ENCODE assay signal across 19 cellular contexts in the genomic region with DNA sequence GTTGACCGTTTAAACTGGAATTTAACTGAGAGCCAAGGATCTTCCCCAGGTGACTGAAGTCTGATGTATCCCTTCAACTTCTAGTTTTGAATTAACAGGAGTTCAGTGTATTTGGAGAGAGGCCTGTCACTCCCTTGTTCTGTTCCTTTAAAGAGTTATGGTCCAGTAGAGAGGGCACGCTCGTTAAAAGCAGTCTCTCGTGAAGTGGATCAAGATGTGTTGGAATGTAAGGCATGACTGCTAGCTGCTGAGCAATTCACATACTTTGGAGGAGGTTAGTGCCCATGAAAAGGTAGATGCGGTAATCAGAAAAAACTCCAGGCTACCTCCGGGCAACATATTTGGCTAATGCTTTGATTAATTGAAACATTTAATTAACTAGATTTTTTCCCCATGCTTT.
"Had no signal": no experiment of that assay in that cellular context is flagged by ENCODE, and none has a peak within 500 bp of the region (broad histone marks: within the 10 kb centered on the region; RNA-seq: fewer than 3 reads in every experiment).

No MANE protein-coding gene starts in this region.

- ATAC-seq: activated CD8-positive, alpha-beta memory T cell treated with anti-CD3 and anti-CD28 coated beads, Interleukin-2, amount 10 ng/mL, durations not matched to agents 7 days and 5 days; heart left ventricle; left lobe of liver; psoas muscle had no signal

- H3K27ac Mint-ChIP-seq: activated CD8-positive, alpha-beta memory T cell treated with anti-CD3 and anti-CD28 coated beads, Interleukin-2, amount 10 ng/mL, durations not matched to agents 7 days and 5 days; immature natural killer cell; memory B cell had no signal

- H3K4me3 ChIP-seq: heart left ventricle, psoas muscle, sigmoid colon, stomach, thoracic aorta, uterus had no signal

- DNase-seq: activated CD4-positive, alpha-beta T cell treated with anti-CD3 and anti-CD28 coated beads for 1 hour; activated CD4-positive, alpha-beta T cell treated with anti-CD3 and anti-CD28 coated beads, Interleukin-2, amount 50 U/mL, for 4 hours; activated CD8-positive, alpha-beta memory T cell treated with anti-CD3 and anti-CD28 coated beads, Interleukin-2, amount 10 ng/mL, durations not matched to agents 7 days and 5 days; activated naive CD4-positive, alpha-beta T cell treated with anti-CD3 and anti-CD28 coated beads, Interleukin-2, amount 50 U/mL, for 16 hours; activated T-cell treated with anti-CD3 and anti-CD28 coated beads, Interleukin-2, amount 50 U/mL, for 1 hour; heart left ventricle; immature natural killer cell; psoas muscle; sigmoid colon; stimulated activated CD4-positive, alpha-beta T cell treated with anti-CD3 and anti-CD28 coated beads, Interleukin-1b, Interleukin-23, amount 100 ng/mL, for 48 hours; stomach; T-helper 9 cell; uterus had no signal

- H3K4me3 Mint-ChIP-seq: activated CD8-positive, alpha-beta memory T cell treated with anti-CD3 and anti-CD28 coated beads, Interleukin-2, amount 10 ng/mL, durations not matched to agents 7 days and 5 days; immature natural killer cell; memory B cell; neural crest cell had no signal

- H3K4me1 ChIP-seq: heart left ventricle, psoas muscle, stomach, uterus had no signal

- H3K9me3 ChIP-seq: heart left ventricle, psoas muscle, sigmoid colon, stomach, thoracic aorta, uterus had no signal

- H3K27ac ChIP-seq: epithelial cell of prostate, heart left ventricle, psoas muscle, sigmoid colon, stomach, thoracic aorta, uterus, VCaP had no signal

- H3K36me3 ChIP-seq: heart left ventricle, sigmoid colon, stomach, thoracic aorta, uterus had no signal

- H3K9me3 Mint-ChIP-seq: immature natural killer cell, memory B cell had no signal

- H3K4me1 Mint-ChIP-seq: activated CD8-positive, alpha-beta memory T cell treated with anti-CD3 and anti-CD28 coated beads, Interleukin-2, amount 10 ng/mL, durations not matched to agents 7 days and 5 days; immature natural killer cell; memory B cell had no signal

- H3K36me3 Mint-ChIP-seq: activated CD8-positive, alpha-beta memory T cell treated with anti-CD3 and anti-CD28 coated beads, Interleukin-2, amount 10 ng/mL, durations not matched to agents 7 days and 5 days; immature natural killer cell had no signal

- H3K27me3 ChIP-seq: sigmoid colon, stomach, uterus had no signal
